ENCODE assay signal across 8 cellular contexts in the genomic region with DNA sequence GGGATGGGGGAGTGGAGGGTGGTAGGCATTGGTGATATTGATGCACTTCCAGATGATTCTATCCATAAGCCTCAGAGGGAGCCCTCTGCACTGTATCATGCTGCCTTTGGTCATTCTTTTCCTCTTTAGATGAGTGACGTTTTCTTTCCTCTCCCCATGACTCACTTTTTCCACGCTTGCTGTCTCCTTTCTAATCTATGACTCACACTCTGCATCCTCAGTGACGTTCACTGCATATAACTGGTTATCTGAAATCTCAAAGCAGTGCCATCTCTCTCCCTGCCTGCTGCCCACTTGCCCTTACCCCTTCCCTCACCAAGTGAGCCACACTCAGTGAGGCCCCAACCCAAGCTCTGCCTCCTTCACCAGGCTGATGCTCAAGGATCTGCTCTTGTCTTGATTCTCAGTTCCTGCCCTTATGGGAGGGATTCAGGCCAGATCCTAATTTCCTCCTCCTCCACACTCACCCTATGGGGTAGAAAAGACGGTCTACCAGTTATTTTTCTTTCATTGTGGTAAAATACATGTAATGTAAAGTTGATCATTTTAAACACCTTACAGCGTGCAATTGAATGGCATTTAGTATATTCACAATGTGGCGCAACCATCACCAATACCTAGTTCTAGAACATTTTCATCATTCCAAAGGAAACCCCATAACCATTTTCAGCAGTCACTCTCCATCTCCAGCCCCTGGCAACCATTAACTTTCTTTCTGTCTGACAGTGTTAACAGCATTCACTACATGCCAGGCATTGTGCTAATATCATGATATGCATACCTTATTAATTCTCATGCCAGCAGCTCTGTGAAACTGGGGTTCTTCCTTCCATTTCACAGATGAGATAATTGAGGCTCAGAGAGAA. TPM values are rescaled to one million over a fixed set of nuclear protein-coding genes. Genes with fewer than 3 reads are reported as not detected.
DNase-seq lines count a peak whose midpoint lies in the region; ATAC-seq, FAIRE-seq and TF ChIP-seq lines count a peak whose summit lies in the region.

No MANE protein-coding gene starts in this region.

- H4K20me1 ChIP-seq in HCT116 (ENCODE audit: insufficient read depth) (no peaks in the 10 kb centered on the region), keratinocyte (ENCODE audit: control insufficient read depth, extremely low read depth, insufficient read depth, low read length) (no peaks in the 10 kb centered on the region)

- H3K27ac ChIP-seq in HCT116 (ENCODE audit: low read depth, low read length) (peak overlapping the region; percentile 52; the same call in 1 of the 2 replicates), keratinocyte (ENCODE audit: control insufficient read depth, insufficient read depth, low read length) (peak overlapping the region; percentile 22)

- H3K9me3 Mint-ChIP-seq in activated CD4-positive, alpha-beta memory T cell treated with anti-CD3 and anti-CD28 coated beads, Interleukin-2, amount 10 ng/mL, durations not matched to agents 7 days and 5 days: peaks cover 4% of the 10 kb centered on the region

- H3K9me3 ChIP-seq in HCT116 (ENCODE audit: control insufficient read depth in 1 of 2, insufficient read depth in 1 of 2, low read depth in 1 of 2, low read length in 2 of 2) (no peaks in the 10 kb centered on the region), keratinocyte (ENCODE audit: control insufficient read depth, low read depth, low read length) (no peaks in the 10 kb centered on the region)

- DNase-seq in 8988T (peak; percentile 63), HCT116 (ENCODE audit: low read depth, low spot score) (peak; percentile 96), keratinocyte (ENCODE audit: low read depth, low spot score) (peak; percentile 90), retina (no peak), occipital lobe (lab: John Stamatoyannopoulos, UW) (no peak)
- peak; percentile 33 for DNase-seq in activated CD4-positive, alpha-beta memory T cell treated with anti-CD3 and anti-CD28 coated beads, Interleukin-2, amount 10 ng/mL, durations not matched to agents 7 days and 5 days

- H3K4me3 ChIP-seq in HCT116 (replicated peaks in 1 of 2; ENCODE audit: low read depth in 1 of 2, low read length in 2 of 2): no peak overlapping the region
- H3K4me3 ChIP-seq in keratinocyte (ENCODE audit: control insufficient read depth in 2 of 3, extremely low read depth in 1 of 3, insufficient read depth in 2 of 3, low read depth in 1 of 3, low read length in 3 of 3): no peak overlapping the region

- RAD21 ChIA-PET in HCT116 (lab: Charles Lee; ENCODE audit: low non-redundant PET in 1 of 2, low total read pairs in 2 of 2, uncharacterized antibody in 2 of 2, unreplicated experiment in 2 of 2): no interaction called here

- CTCF ChIA-PET in HCT116 (lab: Charles Lee): no interaction called here
- CTCF ChIA-PET in activated CD4-positive, alpha-beta memory T cell treated with anti-CD3 and anti-CD28 coated beads, Interleukin-2, amount 10 ng/mL, durations not matched to agents 7 days and 5 days (lab: Charles Lee): no interaction called here

- H3K9ac ChIP-seq in HCT116 (ENCODE audit: low read length) (peak overlapping the region; percentile 29; the same call in 1 of the 2 replicates), keratinocyte (ENCODE audit: control insufficient read depth, extremely low read depth, insufficient read depth, low read length) (no peak overlapping the region)

- ATAC-seq in HCT116: peak; percentile 88
- no peak for ATAC-seq in HG03097 (IDR thresholded peaks at IDR 0.05; ENCODE audit: low FRiP score, unreplicated experiment)
- ATAC-seq in GM19397 (IDR thresholded peaks at IDR 0.05; ENCODE audit: unreplicated experiment): no peak

- H3K79me2 ChIP-seq in HCT116 (ENCODE audit: insufficient read depth, low read length) (no peaks in the 10 kb centered on the region), keratinocyte (ENCODE audit: control insufficient read depth, insufficient read depth, low read length) (no peaks in the 10 kb centered on the region)

- no peaks in the 10 kb centered on the region for H3K27me3 ChIP-seq in HCT116 (ENCODE audit: insufficient read depth, low read length)
- no peaks in the 10 kb centered on the region for H3K27me3 ChIP-seq in keratinocyte (ENCODE audit: control insufficient read depth, extremely low read depth, insufficient read depth, low read length)

- TF ChIP-seq RAD21 in HCT116 (IDR thresholded peaks at IDR 0.05; ENCODE audit: low read depth): no peak; the same call in 1 of the 2 replicates

- TF ChIP-seq POLR2A in HCT116 (IDR thresholded peaks at IDR 0.05; ENCODE audit: borderline replicate concordance, extremely low read depth, insufficient read depth, insufficient read length): no peak

- H3K4me2 ChIP-seq in HCT116 (ENCODE audit: low read length): peak overlapping the region; percentile 70
- no peak overlapping the region for H3K4me2 ChIP-seq in keratinocyte (ENCODE audit: control insufficient read depth, extremely low read depth, insufficient read depth, low read depth, low read length)

- no peak for TF ChIP-seq CTCF in HCT116 (IDR thresholded peaks at IDR 0.05 in 2 of 3, conservative IDR thresholded peaks at IDR 0.05 in 1 of 3; ENCODE audit: borderline replicate concordance in 1 of 3, insufficient read depth in 1 of 3, low read depth in 2 of 3, low read length in 2 of 3)
- no peak for TF ChIP-seq CTCF in keratinocyte (optimal IDR thresholded peaks at IDR 0.05 in 1 of 3, IDR thresholded peaks at IDR 0.05 in 1 of 3, conservative IDR thresholded peaks at IDR 0.05 in 1 of 3; ENCODE audit: extremely low read depth in 1 of 3, insufficient read depth in 2 of 3, low read length in 3 of 3)

- no peak overlapping the region for H3K4me3 Mint-ChIP-seq in activated CD4-positive, alpha-beta memory T cell treated with anti-CD3 and anti-CD28 coated beads, Interleukin-2, amount 10 ng/mL, durations not matched to agents 7 days and 5 days

- H3K9me1 ChIP-seq in keratinocyte (ENCODE audit: control insufficient read depth, extremely low read depth, insufficient read depth, low read length): no peaks in the 10 kb centered on the region

- FAIRE-seq in keratinocyte (lab: Jason Lieb, UNC): peak; percentile 70

- H3K4me1 ChIP-seq in HCT116 (ENCODE audit: control insufficient read depth in 1 of 2, insufficient read depth in 2 of 2, low read length in 2 of 2): peaks cover 9 to 16% of the 10 kb centered on the region in 2 experiments
- peaks cover 10% of the 10 kb centered on the region for H3K4me1 ChIP-seq in keratinocyte (ENCODE audit: control insufficient read depth, extremely low read depth, insufficient read depth, low read length)

- H2AFZ ChIP-seq in HCT116 (ENCODE audit: low read depth, low read length, poor library complexity, severe bottlenecking) (peak overlapping the region; percentile 4), keratinocyte (ENCODE audit: control insufficient read depth, low read length) (no peak overlapping the region)

- POLR2A ChIA-PET in HCT116 (lab: Charles Lee): no interaction called here
- POLR2A ChIA-PET in activated CD4-positive, alpha-beta memory T cell treated with anti-CD3 and anti-CD28 coated beads, Interleukin-2, amount 10 ng/mL, durations not matched to agents 7 days and 5 days (lab: Charles Lee): no interaction called here

- dilution Hi-C loops in keratinocyte (cut with MboI; ENCODE audit: extremely low pct_ligation_motif_present, low sequenced_read_pairs): no loop called here

- intact Hi-C loops in HCT116 (cut with micrococcal nuclease): no loop called here

- H3K4me1 Mint-ChIP-seq in activated CD4-positive, alpha-beta memory T cell treated with anti-CD3 and anti-CD28 coated beads, Interleukin-2, amount 10 ng/mL, durations not matched to agents 7 days and 5 days: peaks cover 10% of the 10 kb centered on the region

- H3K36me3 Mint-ChIP-seq in activated CD4-positive, alpha-beta memory T cell treated with anti-CD3 and anti-CD28 coated beads, Interleukin-2, amount 10 ng/mL, durations not matched to agents 7 days and 5 days (ENCODE audit: low read depth): no peaks in the 10 kb centered on the region

- H3K36me3 ChIP-seq in HCT116 (ENCODE audit: control insufficient read depth in 1 of 2, insufficient read depth in 2 of 2, low read length in 2 of 2) (no peaks in the 10 kb centered on the region), keratinocyte (ENCODE audit: control insufficient read depth in 2 of 2, extremely low read depth in 1 of 2, insufficient read depth in 2 of 2, low read length in 2 of 2) (no peaks in the 10 kb centered on the region)

- BruUV-seq in HCT116 (replicated peaks; lab: Mats Ljungman, UMichigan): TSS peak; percentile 91

- no peaks in the 10 kb centered on the region for H3K9me2 ChIP-seq in HCT116 (ENCODE audit: insufficient read depth)

- H3K27ac Mint-ChIP-seq in activated CD4-positive, alpha-beta memory T cell treated with anti-CD3 and anti-CD28 coated beads, Interleukin-2, amount 10 ng/mL, durations not matched to agents 7 days and 5 days: no peak overlapping the region

- H3K27me3 Mint-ChIP-seq in activated CD4-positive, alpha-beta memory T cell treated with anti-CD3 and anti-CD28 coated beads, Interleukin-2, amount 10 ng/mL, durations not matched to agents 7 days and 5 days: peaks cover 4% of the 10 kb centered on the region

TF ChIP-seq in HCT116, 20 proteins besides CTCF, POLR2A, EP300 and RAD21 (continues in another document):
- TF ChIP-seq YY1 (IDR thresholded peaks at IDR 0.05; ENCODE audit: extremely low read depth, insufficient replicate concordance, low read depth, low read length) (peak; percentile 45), SIN3A (IDR thresholded peaks at IDR 0.05; ENCODE audit: low read depth) (0 out of 2 replicates have a peak, but pooled peaks have one; percentile 48), EGR1 (IDR thresholded peaks at IDR 0.05; ENCODE audit: low read depth) (peak; percentile 66), ZFX (IDR thresholded peaks at IDR 0.05) (no peak), JUND (IDR thresholded peaks at IDR 0.05) (peak; percentile 100), EZH2phosphoT487 (IDR thresholded peaks at IDR 0.05; ENCODE audit: borderline replicate concordance) (no peak), CEBPB (IDR thresholded peaks at IDR 0.05; ENCODE audit: low read depth) (peak; percentile 50; the same call in 1 of the 2 replicates), ZNF274 (IDR thresholded peaks at IDR 0.05; ENCODE audit: low read depth, low read length) (no peak)

RNA-seq across cellular contexts. Expression of a gene that starts 31.8 kb away (rescaled TPM):
- 3.5 TPM for total RNA-seq in HCT116 (2021; ENCODE audit: unreplicated experiment)
- polyA plus RNA-seq in HCT116 (2012): 4.6 and 4.7 TPM in 2 replicates
- total RNA-seq in activated CD4-positive, alpha-beta memory T cell treated with anti-CD3 and anti-CD28 coated beads, Interleukin-2, amount 10 ng/mL, durations not matched to agents 7 days and 5 days: under 1 TPM; 0.08 to 0.20 TPM
- polyA plus RNA-seq in keratinocyte: 2.4 to 4.5 TPM (median 4.0 TPM) in 3 replicates
- 0.05 TPM for polyA plus RNA-seq in keratinocyte (2011; ENCODE audit: low read depth)
- 1.8 and 2.0 TPM in 2 replicates for polyA plus RNA-seq in keratinocyte (2011; cell fraction: cytosol; rRNA removed)
- 3.6 and 4.6 TPM in 2 replicates for polyA plus RNA-seq in keratinocyte (2011; cell fraction: nucleus; rRNA removed)
- polyA plus RNA-seq in keratinocyte (2012; ENCODE audit: low replicate concordance): 0.49 and 3.2 TPM in 2 replicates
- 3.7 to 6.1 TPM (median 5.8 TPM) in 3 replicates for polyA minus RNA-seq in keratinocyte
- polyA minus RNA-seq in keratinocyte (2011; cell fraction: cytosol; rRNA and poly(A)+ RNA removed): 3.8 TPM
- 1.2 and 2.6 TPM in 2 replicates for polyA minus RNA-seq in keratinocyte (2011; cell fraction: nucleus; rRNA and poly(A)+ RNA removed)
- 0.47 TPM for total RNA-seq in occipital lobe

Comparison
In these comparisons a context has a peak if more than half of its experiments do, and no peak if none do; other contexts are left out.
1. DNase-seq: peak in 8988T (single experiment), HCT116 (single experiment), activated CD4-positive, alpha-beta memory T cell treated with anti-CD3 and anti-CD28 coated beads, Interleukin-2, amount 10 ng/mL, durations not matched to agents 7 days and 5 days (single experiment) and keratinocyte (single experiment); none in retina (single experiment) and occipital lobe (single experiment).